In genomic region chr2:61013382-61013781, GRCh38 we compare ENCODE assay signal across 18 cellular contexts. TPM values are rescaled to one million over a fixed set of nuclear protein-coding genes. Genes with fewer than 3 reads are reported as not detected.
DNase-seq lines count a peak whose midpoint lies in the region; ATAC-seq and TF ChIP-seq lines count a peak whose summit lies in the region.
"Had no signal": no experiment of that assay in that cellular context is flagged by ENCODE, and none has a peak within 500 bp of the region (broad histone marks: within the 10 kb centered on the region; RNA-seq: fewer than 3 reads in every experiment).

No MANE protein-coding gene starts in this region.

- DNase-seq in CD14-positive monocyte (ENCODE audit: low spot score) (no peak), HCT116 (ENCODE audit: low read depth, low spot score) (no peak), SK-N-DZ (ENCODE audit: low spot score) (no peak), aorta (no peak), ACHN (no peak)
- no peak for DNase-seq in stimulated activated effector memory CD8-positive, alpha-beta T cell treated with anti-CD3 and anti-CD28 coated beads, Interleukin-12 subunit alpha, Interleukin-12 subunit beta, amount 100 ng/mL, for 72 hours (ENCODE audit: low spot score in 2 of 2)
- DNase-seq: CD4-positive, CD25-positive, alpha-beta regulatory T cell; COR-L47; DMS 273 treated with DMSO at 0.1 percent for 48 hours; GDM1; H9; NCI-H187; NCI-H2107; NCI-H510A; NCI-H748 treated with DMSO at 0.1 percent for 48 hours; SJCRH30 had no signal

- no peak for TF ChIP-seq CTCF in CD14-positive monocyte (IDR thresholded peaks at IDR 0.05)
- TF ChIP-seq CTCF in HCT116 (IDR thresholded peaks at IDR 0.05 in 2 of 3, conservative IDR thresholded peaks at IDR 0.05 in 1 of 3; ENCODE audit: borderline replicate concordance in 1 of 3, insufficient read depth in 1 of 3, low read depth in 2 of 3, low read length in 2 of 3): no peak

- no peaks in the 10 kb centered on the region for H4K20me1 ChIP-seq in HCT116 (ENCODE audit: insufficient read depth)

- H3K4me3 Mint-ChIP-seq in CD14-positive monocyte: no peak overlapping the region
- H3K4me3 Mint-ChIP-seq in activated naive CD8-positive, alpha-beta T cell: no peak overlapping the region
- H3K4me3 Mint-ChIP-seq in stimulated activated effector memory CD8-positive, alpha-beta T cell treated with anti-CD3 and anti-CD28 coated beads, Interleukin-12 subunit alpha, Interleukin-12 subunit beta, amount 100 ng/mL, for 72 hours: no peak overlapping the region
- H3K4me3 Mint-ChIP-seq: B cell, H9 had no signal

- in situ Hi-C loops in ACHN (cut with HindIII; ENCODE audit: low pct_ligation_motif_present, low pct_unique_long_range_greater_than_20kb, low sequenced_read_pairs): no loop called here

- H3K27ac Mint-ChIP-seq in CD14-positive monocyte: peak overlapping the region in 4 of 7 donors; percentile 64 to 87 (median 84)
- H3K27ac Mint-ChIP-seq in activated naive CD8-positive, alpha-beta T cell: peak overlapping the region; percentile 46
- peak overlapping the region; percentile 61 for H3K27ac Mint-ChIP-seq in stimulated activated effector memory CD8-positive, alpha-beta T cell treated with anti-CD3 and anti-CD28 coated beads, Interleukin-12 subunit alpha, Interleukin-12 subunit beta, amount 100 ng/mL, for 72 hours
- H3K27ac Mint-ChIP-seq: B cell; CD4-positive, CD25-positive, alpha-beta regulatory T cell; H9 had no signal

- peak overlapping the region; percentile 13; the same call in 1 of the 2 replicates for H3K4me2 ChIP-seq in HCT116 (ENCODE audit: low read length)

- H3K4me1 Mint-ChIP-seq in CD14-positive monocyte: peaks cover 48% of the 10 kb centered on the region
- peaks cover 22% of the 10 kb centered on the region for H3K4me1 Mint-ChIP-seq in activated naive CD8-positive, alpha-beta T cell (ENCODE audit: low read depth)
- peaks cover 10% of the 10 kb centered on the region for H3K4me1 Mint-ChIP-seq in stimulated activated effector memory CD8-positive, alpha-beta T cell treated with anti-CD3 and anti-CD28 coated beads, Interleukin-12 subunit alpha, Interleukin-12 subunit beta, amount 100 ng/mL, for 72 hours

- ATAC-seq in HCT116: no peak
- ATAC-seq in stimulated activated effector memory CD8-positive, alpha-beta T cell treated with anti-CD3 and anti-CD28 coated beads, Interleukin-12 subunit alpha, Interleukin-12 subunit beta, amount 100 ng/mL, for 72 hours: no peak
- no peak for ATAC-seq in aorta (ENCODE audit: low FRiP score)

- peaks cover 0 to 4% of the 10 kb centered on the region in 2 donors for H3K36me3 Mint-ChIP-seq in CD14-positive monocyte
- H3K36me3 Mint-ChIP-seq in activated naive CD8-positive, alpha-beta T cell: no peaks in the 10 kb centered on the region
- peaks cover 9% of the 10 kb centered on the region for H3K36me3 Mint-ChIP-seq in stimulated activated effector memory CD8-positive, alpha-beta T cell treated with anti-CD3 and anti-CD28 coated beads, Interleukin-12 subunit alpha, Interleukin-12 subunit beta, amount 100 ng/mL, for 72 hours
- H3K36me3 Mint-ChIP-seq: CD4-positive, CD25-positive, alpha-beta regulatory T cell had no signal

- H3K9me3 ChIP-seq in HCT116 (ENCODE audit: control insufficient read depth in 1 of 2, insufficient read depth in 1 of 2, low read depth in 1 of 2, low read length in 2 of 2): no peaks in the 10 kb centered on the region
- no peaks in the 10 kb centered on the region for H3K9me3 ChIP-seq in aorta (ENCODE audit: control insufficient read depth, low read length)
- H3K9me3 ChIP-seq: SJCRH30 had no signal

- no peaks in the 10 kb centered on the region for H3K9me2 ChIP-seq in HCT116 (ENCODE audit: insufficient read depth)

- CTCF ChIA-PET in HCT116 (lab: Charles Lee): no interaction called here

- H3K4me1 ChIP-seq in HCT116 (ENCODE audit: control insufficient read depth in 1 of 2, insufficient read depth in 2 of 2, low read length in 2 of 2): peaks cover 21 to 35% of the 10 kb centered on the region in 2 experiments
- no peaks in the 10 kb centered on the region for H3K4me1 ChIP-seq in aorta (ENCODE audit: control insufficient read depth in 1 of 2, insufficient read depth in 2 of 2, low read length in 2 of 2)

- POLR2A ChIA-PET in HCT116 (lab: Charles Lee): no interaction called here

- no peaks in the 10 kb centered on the region for H3K9me3 Mint-ChIP-seq in CD14-positive monocyte
- H3K9me3 Mint-ChIP-seq in activated naive CD8-positive, alpha-beta T cell (ENCODE audit: low read depth): no peaks in the 10 kb centered on the region
- no peaks in the 10 kb centered on the region for H3K9me3 Mint-ChIP-seq in stimulated activated effector memory CD8-positive, alpha-beta T cell treated with anti-CD3 and anti-CD28 coated beads, Interleukin-12 subunit alpha, Interleukin-12 subunit beta, amount 100 ng/mL, for 72 hours
- H3K9me3 Mint-ChIP-seq: CD4-positive, CD25-positive, alpha-beta regulatory T cell; H9 had no signal

- intact Hi-C loops in CD14-positive monocyte (cut with micrococcal nuclease) (loop anchor here in 1 of 2 donors (5.0 kb wide), 1 partner anchor 221 kb away; no protein-coding TSS in a partner anchor), HCT116 (cut with micrococcal nuclease) (no loop called here), aorta (cut with DNase I) (no loop called here)

- H3K27ac ChIP-seq in HCT116 (ENCODE audit: low read depth, low read length) (no peak overlapping the region), aorta (ENCODE audit: low read depth in 1 of 2, low read length in 2 of 2) (no peak overlapping the region)
- H3K27ac ChIP-seq: SJCRH30 had no signal

- H3K27me3 ChIP-seq in HCT116 (ENCODE audit: insufficient read depth, low read length) (no peaks in the 10 kb centered on the region), aorta (ENCODE audit: control insufficient read depth in 1 of 2, insufficient read depth in 2 of 2, low read length in 1 of 2) (no peaks in the 10 kb centered on the region)
- H3K27me3 ChIP-seq: SJCRH30 had no signal

- TF ChIP-seq RAD21 in HCT116 (IDR thresholded peaks at IDR 0.05; ENCODE audit: low read depth): no peak

- no peak for TF ChIP-seq POLR2A in HCT116 (IDR thresholded peaks at IDR 0.05; ENCODE audit: borderline replicate concordance, extremely low read depth, insufficient read depth, insufficient read length)

- H3K9ac ChIP-seq in HCT116 (ENCODE audit: low read length): no peak overlapping the region

- H3K27me3 Mint-ChIP-seq in CD14-positive monocyte (ENCODE audit: low read depth in 3 of 3): no peaks in the 10 kb centered on the region
- H3K27me3 Mint-ChIP-seq in activated naive CD8-positive, alpha-beta T cell: no peaks in the 10 kb centered on the region
- H3K27me3 Mint-ChIP-seq: B cell; CD4-positive, CD25-positive, alpha-beta regulatory T cell had no signal

- H3K4me3 ChIP-seq in HCT116 (replicated peaks in 1 of 2; ENCODE audit: low read depth in 1 of 2, low read length in 2 of 2) (no peak overlapping the region), aorta (ENCODE audit: low read length in 2 of 2) (no peak overlapping the region)
- H3K4me3 ChIP-seq: SJCRH30 had no signal

- RAD21 ChIA-PET in HCT116 (lab: Charles Lee; ENCODE audit: low non-redundant PET in 1 of 2, low total read pairs in 2 of 2, uncharacterized antibody in 2 of 2, unreplicated experiment in 2 of 2): no interaction called here

- WGBS in aorta, 2 donors: 57 to 60% methylated on average over 3 of the region's 3 CpGs

- H3K36me3 ChIP-seq in HCT116 (ENCODE audit: control insufficient read depth in 1 of 2, insufficient read depth in 2 of 2, low read length in 2 of 2): no peaks in the 10 kb centered on the region
- H3K36me3 ChIP-seq in aorta (ENCODE audit: control insufficient read depth in 1 of 2, insufficient read depth in 2 of 2, low read length in 1 of 2): no peaks in the 10 kb centered on the region
- H3K36me3 ChIP-seq: SJCRH30 had no signal

- no peak overlapping the region for H2AFZ ChIP-seq in HCT116 (ENCODE audit: low read depth, low read length, poor library complexity, severe bottlenecking)

- peaks cover 13% of the 10 kb centered on the region for H3K79me2 ChIP-seq in HCT116 (ENCODE audit: insufficient read depth, low read length)

- no TSS peak for BruUV-seq in HCT116 (replicated peaks; lab: Mats Ljungman, UMichigan)

TF ChIP-seq in HCT116, 20 proteins besides CTCF, POLR2A, EP300 and RAD21:
- TF ChIP-seq ATF3 (IDR thresholded peaks at IDR 0.05): no peak
- TF ChIP-seq MAX (IDR thresholded peaks at IDR 0.05): no peak
- no peak for TF ChIP-seq TCF7L2 (IDR thresholded peaks at IDR 0.05; ENCODE audit: borderline replicate concordance, extremely low read depth, insufficient read depth, insufficient read length)
- no peak for TF ChIP-seq SRF (IDR thresholded peaks at IDR 0.05; ENCODE audit: low read depth)
- no peak for TF ChIP-seq EZH2phosphoT487 (IDR thresholded peaks at IDR 0.05; ENCODE audit: borderline replicate concordance)
- TF ChIP-seq EGR1 (IDR thresholded peaks at IDR 0.05; ENCODE audit: low read depth): no peak
- no peak for TF ChIP-seq FOSL1 (IDR thresholded peaks at IDR 0.05; ENCODE audit: low read depth)
- TF ChIP-seq CBX3 (IDR thresholded peaks at IDR 0.05; ENCODE audit: low read depth): no peak
- no peak for TF ChIP-seq ZNF274 (IDR thresholded peaks at IDR 0.05; ENCODE audit: low read depth, low read length)

RNA-seq across cellular contexts. Expression of gene PEX13, which starts 4.1 kb away (rescaled TPM):
- 1 to 10 TPM; 4.8 to 5.7 TPM for polyA plus RNA-seq in CD14-positive monocyte
- 19.8 TPM for total RNA-seq in HCT116 (2021; ENCODE audit: unreplicated experiment)
- polyA plus RNA-seq in HCT116 (2012): 6.7 and 8.0 TPM in 2 replicates
- polyA plus RNA-seq in SK-N-DZ (2014; cell fraction: cytosol; rRNA removed): 39.6 and 43.1 TPM in 2 replicates
- 27.0 and 27.1 TPM in 2 replicates for polyA plus RNA-seq in SK-N-DZ (2014; cell fraction: nucleus; rRNA removed)
- 10 to 100 TPM; 17.6 to 20.7 TPM for total RNA-seq in aorta
- polyA plus RNA-seq in aorta: 1 to 10 TPM; 6.5 to 8.8 TPM

RNA-seq across cellular contexts. Expression of gene PUS10, which starts 4.7 kb away (rescaled TPM):
- polyA plus RNA-seq in CD14-positive monocyte: 1 to 10 TPM; 2.8 to 3.0 TPM
- 5.6 TPM for total RNA-seq in HCT116 (2021; ENCODE audit: unreplicated experiment)
- polyA plus RNA-seq in HCT116 (2012): 1.4 and 2.0 TPM in 2 replicates
- polyA plus RNA-seq in SK-N-DZ (2014; cell fraction: cytosol; rRNA removed): 6.1 and 10.5 TPM in 2 replicates
- polyA plus RNA-seq in SK-N-DZ (2014; cell fraction: nucleus; rRNA removed): 4.3 and 5.2 TPM in 2 replicates
- total RNA-seq in aorta: 1 to 10 TPM; 3.3 to 5.5 TPM
- polyA plus RNA-seq in aorta: 1 to 10 TPM; 3.9 to 5.6 TPM

RNA-seq across cellular contexts. Expression of gene SANBR, which starts 52.3 kb away (rescaled TPM):
- polyA plus RNA-seq in CD14-positive monocyte: 1 to 10 TPM; 1.9 to 3.5 TPM
- 4.6 TPM for total RNA-seq in HCT116 (2021; ENCODE audit: unreplicated experiment)
- polyA plus RNA-seq in HCT116 (2012): 0.94 and 1.3 TPM in 2 replicates
- 12.9 and 13.6 TPM in 2 replicates for polyA plus RNA-seq in SK-N-DZ (2014; cell fraction: cytosol; rRNA removed)
- 17.5 and 25.1 TPM in 2 replicates for polyA plus RNA-seq in SK-N-DZ (2014; cell fraction: nucleus; rRNA removed)
- total RNA-seq in aorta: 10 to 100 TPM in 1 of 2 donors, 1 to 10 TPM in 1; 9.8 to 17.7 TPM
- 1 to 10 TPM; 2.8 to 6.5 TPM for polyA plus RNA-seq in aorta
